ENCODE assay signal across 8 cellular contexts in the genomic region with DNA sequence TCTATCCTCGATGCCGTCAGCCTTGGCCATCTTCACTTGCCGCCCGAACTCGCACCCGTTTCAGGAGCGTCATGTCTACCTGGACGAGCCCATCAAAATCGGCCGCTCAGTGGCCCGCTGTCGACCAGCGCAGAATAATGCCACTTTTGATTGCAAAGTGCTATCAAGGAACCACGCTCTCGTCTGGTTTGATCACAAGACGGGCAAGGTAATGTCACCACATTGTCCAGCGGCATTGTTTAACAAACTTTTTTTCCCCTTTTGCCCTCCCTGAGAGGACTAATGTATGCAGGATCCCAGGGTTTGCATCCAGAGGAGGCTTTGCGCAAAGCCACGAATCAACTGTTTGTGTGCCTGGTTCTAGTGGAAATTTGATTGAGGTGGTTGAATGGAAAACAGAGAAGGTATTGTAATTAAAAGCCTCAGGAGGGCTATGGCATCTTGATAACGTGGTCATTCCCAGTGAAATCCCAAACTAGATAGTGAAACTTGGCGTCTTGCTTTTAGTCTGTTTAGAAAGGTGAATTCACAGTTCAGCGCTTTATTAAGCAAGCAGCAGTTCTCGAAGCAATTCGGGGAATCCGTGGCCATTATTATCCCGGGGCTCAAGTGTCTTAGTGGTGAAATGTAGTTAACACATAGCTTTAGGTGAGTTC. TPM values are rescaled to one million over a fixed set of nuclear protein-coding genes. Genes with fewer than 3 reads are reported as not detected.
A peak's percentile ranks its signal among the peaks of the same experiment; 100 is the strongest.
DNase-seq lines count a peak whose midpoint lies in the region; ATAC-seq and TF ChIP-seq lines count a peak whose summit lies in the region.

No MANE protein-coding gene starts in this region.

- no peak overlapping the region for H2BK5ac ChIP-seq in neuronal stem cell (ENCODE audit: low read length)

- intact Hi-C loops in Panc1 (cut with micrococcal nuclease; ENCODE audit: unreplicated experiment): no loop called here

- H2AK5ac ChIP-seq in neuronal stem cell (ENCODE audit: low read depth, low read length): no peak overlapping the region

- CTCF ChIA-PET in Panc1 (lab: Charles Lee): no interaction called here

- no CpG with 5 or more reads among the region's 26 CpGs for WGBS in neuronal stem cell (ENCODE audit: extremely low coverage in 2 of 2, insufficient read length in 2 of 2, insufficient replicate concordance in 1 of 2), 2 donors

- no peak overlapping the region for H2AFZ ChIP-seq in neuronal stem cell (ENCODE audit: low read length)

- H4K8ac ChIP-seq in neuronal stem cell (ENCODE audit: low read depth, low read length): no peak overlapping the region

- peak overlapping the region; percentile 80 for H3K4me3 ChIP-seq in GM08714 (ENCODE audit: low read length)
- H3K4me3 ChIP-seq in Panc1 (ENCODE audit: low read depth in 2 of 2, low read length in 2 of 2): peak overlapping the region; percentile 73 to 77
- peak overlapping the region; percentile 81 to 93 for H3K4me3 ChIP-seq in neuronal stem cell (ENCODE audit: low read length in 2 of 2)

- no peak overlapping the region for H2BK12ac ChIP-seq in neuronal stem cell (ENCODE audit: low read length)

- no peak for TF ChIP-seq CTCF in Panc1 (IDR thresholded peaks at IDR 0.05)

- H3K27ac ChIP-seq in Panc1 (ENCODE audit: low read length) (peak overlapping the region; percentile 95), epithelial cell of prostate (peak overlapping the region; percentile 98), neuronal stem cell (replicated peaks; ENCODE audit: low read length) (no peak overlapping the region)

- H3K14ac ChIP-seq in neuronal stem cell (ENCODE audit: low read length): no peak overlapping the region

- no peak for DNase-seq in Panc1 (ENCODE audit: low read depth, low spot score)
- DNase-seq in epithelial cell of prostate (ENCODE audit: low read depth, low spot score): no peak
- peak; percentile 18 for DNase-seq in neuronal stem cell (ENCODE audit: low spot score)
- no peak for DNase-seq in AG20443 (ENCODE audit: low spot score)
- no peak for DNase-seq in H4 (ENCODE audit: low spot score)
- DNase-seq in DMS153 (lab: John Stamatoyannopoulos, UW): no peak

- ATAC-seq in Panc1: 0 out of 2 replicates have a peak, but pooled peaks have one; percentile 8
- ATAC-seq in HG03159 (IDR thresholded peaks at IDR 0.05; ENCODE audit: unreplicated experiment): no peak

- no peak overlapping the region for H2BK120ac ChIP-seq in neuronal stem cell (ENCODE audit: low read depth, low read length)

- H3K4me1 ChIP-seq in Panc1 (ENCODE audit: control insufficient read depth, insufficient read depth, low read length) (peaks cover 8% of the 10 kb centered on the region), neuronal stem cell (ENCODE audit: control insufficient read depth in 2 of 2, insufficient read depth in 1 of 2, low read depth in 1 of 2, low read length in 2 of 2) (peaks cover 0 to 12% of the 10 kb centered on the region in 2 donors)

- H3K27me3 ChIP-seq in Panc1 (ENCODE audit: control insufficient read depth, insufficient read depth, low read length) (no peaks in the 10 kb centered on the region), neuronal stem cell (ENCODE audit: control insufficient read depth in 3 of 3, insufficient read depth in 3 of 3, low read depth in 1 of 3, low read length in 3 of 3) (no peaks in the 10 kb centered on the region)

- peaks cover 17% of the 10 kb centered on the region for H3K79me1 ChIP-seq in neuronal stem cell (ENCODE audit: low read depth, low read length)

- no peak overlapping the region for H3K23ac ChIP-seq in neuronal stem cell (ENCODE audit: low read depth, low read length, poor library complexity)

- H3K9ac ChIP-seq in neuronal stem cell (ENCODE audit: low read depth, low read length, poor library complexity): no peak overlapping the region

- peaks cover 9% of the 10 kb centered on the region for H3K36me3 ChIP-seq in Panc1 (ENCODE audit: control insufficient read depth, insufficient read depth, low read length)
- peaks cover 2 to 39% of the 10 kb centered on the region in 2 donors for H3K36me3 ChIP-seq in neuronal stem cell (replicated peaks in 1 of 2; ENCODE audit: control insufficient read depth in 2 of 2, insufficient read depth in 2 of 2, low read length in 2 of 2)

- H3K9me3 ChIP-seq in Panc1 (ENCODE audit: control insufficient read depth, insufficient read depth, low read depth, low read length): no peaks in the 10 kb centered on the region
- no peaks in the 10 kb centered on the region for H3K9me3 ChIP-seq in neuronal stem cell (replicated peaks in 1 of 2; ENCODE audit: control insufficient read depth in 2 of 2, insufficient read depth in 1 of 2, low read depth in 1 of 2, low read length in 2 of 2)

- no peak overlapping the region for H3K4ac ChIP-seq in neuronal stem cell (ENCODE audit: low read length)

- in situ Hi-C loops in Panc1 (cut with HindIII; ENCODE audit: low pct_unique_long_range_greater_than_20kb, low sequenced_read_pairs): no loop called here

- H3K4me2 ChIP-seq in neuronal stem cell (ENCODE audit: insufficient read depth, low read length, poor library complexity, severe bottlenecking): peak overlapping the region; percentile 91

- no peak overlapping the region for H3K18ac ChIP-seq in neuronal stem cell (ENCODE audit: low read length)

- POLR2A ChIA-PET in Panc1 (lab: Charles Lee): no interaction called here

- H2BK15ac ChIP-seq in neuronal stem cell (ENCODE audit: low read length): no peak overlapping the region

- BruUV-seq in Panc1 (replicated peaks; lab: Mats Ljungman, UMichigan): TSS peak; percentile 75

- no peak overlapping the region for H4K91ac ChIP-seq in neuronal stem cell (ENCODE audit: low read depth, low read length, poor library complexity)

RNA-seq across cellular contexts. Expression of gene SLMAP, which starts 1.7 kb away (rescaled TPM):
- 49.2 TPM for total RNA-seq in Panc1 (2021; ENCODE audit: unreplicated experiment)
- 20.7 TPM for polyA plus RNA-seq in Panc1 (2012; ENCODE audit: insufficient read length)
- 22.4 TPM for polyA plus RNA-seq in neuronal stem cell (2013, experiment 1 of 2)
- 24.4 TPM for polyA plus RNA-seq in neuronal stem cell (2013, experiment 2 of 2)
- total RNA-seq in H4 (2014; rRNA removed; shearing (Covaris generic)): 9.4 and 17.0 TPM in 2 replicates
